In the genomic region with DNA sequence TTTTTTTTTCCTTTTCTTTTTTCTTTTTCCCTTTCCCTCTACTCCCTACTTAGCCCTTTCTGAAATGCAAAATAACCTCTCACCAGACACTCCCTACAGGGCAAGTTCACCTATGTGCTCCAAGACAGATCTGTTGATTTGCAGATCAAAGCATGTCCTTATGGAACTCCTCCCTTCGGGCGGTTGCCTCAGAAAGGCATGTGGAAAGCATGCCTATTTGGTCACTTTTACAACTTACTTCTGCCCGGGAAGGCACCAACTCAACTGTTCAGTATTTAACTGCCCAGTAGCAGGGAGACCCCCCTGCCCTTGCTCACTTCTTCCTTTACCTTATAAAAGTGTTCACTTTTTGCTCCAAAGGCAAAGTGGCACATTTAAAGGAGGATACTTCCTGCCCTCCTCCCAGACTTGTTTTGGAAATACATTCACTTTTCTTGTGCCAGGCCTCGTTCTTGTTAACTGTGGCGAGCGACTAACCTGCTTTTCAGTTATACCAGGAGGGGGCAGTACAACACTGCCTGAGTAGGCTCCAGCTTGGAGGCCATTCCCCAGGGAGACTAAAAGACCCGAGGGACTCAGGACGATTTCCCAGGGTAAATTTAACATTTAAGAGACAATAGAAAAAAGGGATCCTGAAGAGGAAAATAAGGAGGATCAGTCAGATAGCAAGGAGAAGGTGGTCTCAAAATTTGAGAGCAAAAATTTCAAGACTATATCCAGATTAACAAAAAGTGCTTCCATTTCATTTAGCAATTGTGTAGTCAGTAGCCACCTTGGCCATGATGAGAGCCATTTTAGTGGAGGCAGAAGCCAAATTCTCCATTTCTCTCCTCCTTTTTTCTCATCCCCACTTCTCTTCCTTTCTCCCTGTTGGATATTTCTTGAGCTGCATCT, we compare ENCODE assay signal across 8 cellular contexts. TPM values are rescaled to one million over a fixed set of nuclear protein-coding genes. Genes with fewer than 3 reads are reported as not detected.
DNase-seq lines count a peak whose midpoint lies in the region; ATAC-seq and TF ChIP-seq lines count a peak whose summit lies in the region.

No MANE protein-coding gene starts in this region.

- in situ Hi-C loops in SK-MEL-5 (cut with HindIII; ENCODE audit: low pct_unique_long_range_greater_than_20kb, low sequenced_read_pairs): no loop called here

- intact Hi-C loops in left ventricle myocardium inferior (cut with micrococcal nuclease) (loop anchor here (10.0 kb wide), 1 partner anchor 228 kb away; the partner anchor contains the start of gene ITLN2), psoas muscle (cut with DNase I) (loop anchor here in 1 of 2 donors (5.0 to 10.0 kb wide), 2 partner anchors 266 to 368 kb away; partner anchors contain the start of gene KLHDC9)
- intact Hi-C loops in activated T-helper 1 cell treated with anti-CD3 and anti-CD28 coated beads, Interleukin-12 subunit alpha, Interleukin-12 subunit beta, Interleukin-2, Interleukin-4 antibody, amounts not matched to agents 30 ng/mL and 10 ng/mL and 1 ng/mL, durations not matched to agents 14 hours and 24 hours and 36 hours (cut with micrococcal nuclease): loop anchor here (1.0 to 2.0 kb wide), 10 partner anchors 11 to 225 kb away; no protein-coding TSS in a partner anchor

- H3K9me3 ChIP-seq in MG63 (no peaks in the 10 kb centered on the region), left ventricle myocardium inferior (replicated peaks) (no peaks in the 10 kb centered on the region), psoas muscle (no peaks in the 10 kb centered on the region)

- H3K4me1 Mint-ChIP-seq in activated T-helper 1 cell treated with anti-CD3 and anti-CD28 coated beads, Interleukin-12 subunit alpha, Interleukin-12 subunit beta, Interleukin-2, Interleukin-4 antibody, amounts not matched to agents 30 ng/mL and 10 ng/mL and 1 ng/mL, durations not matched to agents 14 hours and 24 hours and 36 hours (ENCODE audit: low read depth): peaks cover 19% of the 10 kb centered on the region

- H3K4me1 ChIP-seq in left ventricle myocardium inferior (peaks cover 6% of the 10 kb centered on the region), psoas muscle (no peaks in the 10 kb centered on the region)

- H3K36me3 Mint-ChIP-seq in activated T-helper 1 cell treated with anti-CD3 and anti-CD28 coated beads, Interleukin-12 subunit alpha, Interleukin-12 subunit beta, Interleukin-2, Interleukin-4 antibody, amounts not matched to agents 30 ng/mL and 10 ng/mL and 1 ng/mL, durations not matched to agents 14 hours and 24 hours and 36 hours (ENCODE audit: low read depth): no peaks in the 10 kb centered on the region

- H3K4me3 ChIP-seq in MG63 (no peak overlapping the region), left ventricle myocardium inferior (no peak overlapping the region), psoas muscle (no peak overlapping the region)

- H3K4me3 Mint-ChIP-seq in activated T-helper 1 cell treated with anti-CD3 and anti-CD28 coated beads, Interleukin-12 subunit alpha, Interleukin-12 subunit beta, Interleukin-2, Interleukin-4 antibody, amounts not matched to agents 30 ng/mL and 10 ng/mL and 1 ng/mL, durations not matched to agents 14 hours and 24 hours and 36 hours: no peak overlapping the region

- peak; percentile 81 for TF ChIP-seq CTCF in left ventricle myocardium inferior (IDR thresholded peaks at IDR 0.05; ENCODE audit: borderline replicate concordance)
- peak; percentile 54 for TF ChIP-seq CTCF in psoas muscle (IDR thresholded peaks at IDR 0.05)

- WGBS in psoas muscle, 3 donors: 9 to 13% (median 12%) methylated on average over 8 of the region's 8 CpGs

- no peaks in the 10 kb centered on the region for H3K36me3 ChIP-seq in MG63
- no peaks in the 10 kb centered on the region for H3K36me3 ChIP-seq in left ventricle myocardium inferior
- no peaks in the 10 kb centered on the region for H3K36me3 ChIP-seq in psoas muscle (ENCODE audit: insufficient read depth in 1 of 2, low read depth in 1 of 2)

- no peak overlapping the region for H3K27ac ChIP-seq in left ventricle myocardium inferior (replicated peaks)
- no peak overlapping the region for H3K27ac ChIP-seq in psoas muscle

- H3K9me3 Mint-ChIP-seq in activated T-helper 1 cell treated with anti-CD3 and anti-CD28 coated beads, Interleukin-12 subunit alpha, Interleukin-12 subunit beta, Interleukin-2, Interleukin-4 antibody, amounts not matched to agents 30 ng/mL and 10 ng/mL and 1 ng/mL, durations not matched to agents 14 hours and 24 hours and 36 hours: no peaks in the 10 kb centered on the region

- H3K27me3 ChIP-seq in MG63: no peaks in the 10 kb centered on the region; the same call in 1 of the 2 replicates
- H3K27me3 ChIP-seq in left ventricle myocardium inferior (ENCODE audit: low read depth): peaks cover 8% of the 10 kb centered on the region
- no peaks in the 10 kb centered on the region for H3K27me3 ChIP-seq in psoas muscle (ENCODE audit: insufficient read depth in 3 of 3, low read length in 2 of 3)

- H3K27ac Mint-ChIP-seq in activated T-helper 1 cell treated with anti-CD3 and anti-CD28 coated beads, Interleukin-12 subunit alpha, Interleukin-12 subunit beta, Interleukin-2, Interleukin-4 antibody, amounts not matched to agents 30 ng/mL and 10 ng/mL and 1 ng/mL, durations not matched to agents 14 hours and 24 hours and 36 hours: no peak overlapping the region

- H3K27me3 Mint-ChIP-seq in activated T-helper 1 cell treated with anti-CD3 and anti-CD28 coated beads, Interleukin-12 subunit alpha, Interleukin-12 subunit beta, Interleukin-2, Interleukin-4 antibody, amounts not matched to agents 30 ng/mL and 10 ng/mL and 1 ng/mL, durations not matched to agents 14 hours and 24 hours and 36 hours (ENCODE audit: insufficient read depth): no peaks in the 10 kb centered on the region

- peak; percentile 70 for DNase-seq in ELR (ENCODE audit: low read depth)
- peak; percentile 80 for DNase-seq in H4 (ENCODE audit: low spot score)
- peak; percentile 37 for DNase-seq in MG63
- DNase-seq in SK-MEL-5 (ENCODE audit: low read depth, low spot score): peak; percentile 92
- peak in 38 of 56 donors; percentile 1 to 63 (median 14) for DNase-seq in amygdala (lab: John Stamatoyannopoulos, UW)
- DNase-seq in left ventricle myocardium inferior: no peak
- no peak for DNase-seq in psoas muscle
- DNase-seq in activated T-helper 1 cell treated with anti-CD3 and anti-CD28 coated beads, Interleukin-12 subunit alpha, Interleukin-12 subunit beta, Interleukin-2, Interleukin-4 antibody, amounts not matched to agents 30 ng/mL and 10 ng/mL and 1 ng/mL, durations not matched to agents 14 hours and 24 hours and 36 hours (ENCODE audit: low spot score): no peak

- ATAC-seq in psoas muscle: no peak

RNA-seq across cellular contexts. Expression of gene SLAMF7, which starts 12.3 kb away (rescaled TPM):
- 1.8 and 2.5 TPM in 2 replicates for total RNA-seq in H4 (2014; rRNA removed; shearing (Covaris generic))
- total RNA-seq in MG63 (2014; rRNA removed; shearing (Covaris generic); ENCODE audit: low replicate concordance): not detected in 2 replicates
- 7.9 TPM in 2 replicates for total RNA-seq in SK-MEL-5 (2014; rRNA removed; shearing (Covaris generic))
- 7.4 and 8.0 TPM in 2 replicates for polyA plus RNA-seq in SK-MEL-5 (2015; cell fraction: cytosol; rRNA removed)
- polyA plus RNA-seq in SK-MEL-5 (2015; cell fraction: nucleus; rRNA removed): 5.5 and 6.7 TPM in 2 replicates
- total RNA-seq in left ventricle myocardium inferior (0.36 TPM), psoas muscle (under 1 TPM; 0.08 to 0.79 (median 0.73) TPM)
- polyA plus RNA-seq in psoas muscle: under 1 TPM in 2 of 3 donors, not detected in 1; 0.06 to 0.07 TPM
- 43.7 and 53.6 TPM in 2 replicates for total RNA-seq in activated T-helper 1 cell treated with anti-CD3 and anti-CD28 coated beads, Interleukin-12 subunit alpha, Interleukin-12 subunit beta, Interleukin-2, Interleukin-4 antibody, amounts not matched to agents 30 ng/mL and 10 ng/mL and 1 ng/mL, durations not matched to agents 14 hours and 24 hours and 36 hours

RNA-seq across cellular contexts. Expression of gene CD48, which starts 15.1 kb away (rescaled TPM):
- total RNA-seq in H4 (2014; rRNA removed; shearing (Covaris generic)): not detected in 2 replicates
- not detected in 2 replicates for total RNA-seq in MG63 (2014; rRNA removed; shearing (Covaris generic); ENCODE audit: low replicate concordance)
- not detected in 2 replicates for total RNA-seq in SK-MEL-5 (2014; rRNA removed; shearing (Covaris generic))
- polyA plus RNA-seq in SK-MEL-5 (2015; cell fraction: cytosol; rRNA removed): not detected in 2 replicates
- not detected in 2 replicates for polyA plus RNA-seq in SK-MEL-5 (2015; cell fraction: nucleus; rRNA removed)
- total RNA-seq in left ventricle myocardium inferior (1.3 TPM), psoas muscle (1 to 10 TPM in 2 of 4 donors, under 1 TPM in 2; 0.76 to 1.7 (median 1.1) TPM)
- polyA plus RNA-seq in psoas muscle: under 1 TPM; 0.35 to 1.00 (median 0.91) TPM
- total RNA-seq in activated T-helper 1 cell treated with anti-CD3 and anti-CD28 coated beads, Interleukin-12 subunit alpha, Interleukin-12 subunit beta, Interleukin-2, Interleukin-4 antibody, amounts not matched to agents 30 ng/mL and 10 ng/mL and 1 ng/mL, durations not matched to agents 14 hours and 24 hours and 36 hours: 219 and 222 TPM in 2 replicates

Comparison
In these comparisons a context has a peak if more than half of its experiments do, and no peak if none do; other contexts are left out.
1. DNase-seq: peak in ELR (single experiment), H4 (single experiment), MG63 (single experiment), SK-MEL-5 (single experiment) and amygdala (38 of 56); none in left ventricle myocardium inferior (single experiment), psoas muscle (0 of 2) and activated T-helper 1 cell treated with anti-CD3 and anti-CD28 coated beads, Interleukin-12 subunit alpha, Interleukin-12 subunit beta, Interleukin-2, Interleukin-4 antibody, amounts not matched to agents 30 ng/mL and 10 ng/mL and 1 ng/mL, durations not matched to agents 14 hours and 24 hours and 36 hours (single experiment).
2. RNA of gene CD48, which starts 15.1 kb away (total RNA-seq): 219 to 222 TPM in activated T-helper 1 cell treated with anti-CD3 and anti-CD28 coated beads, Interleukin-12 subunit alpha, Interleukin-12 subunit beta, Interleukin-2, Interleukin-4 antibody, amounts not matched to agents 30 ng/mL and 10 ng/mL and 1 ng/mL, durations not matched to agents 14 hours and 24 hours and 36 hours; 1.3 TPM in left ventricle myocardium inferior (single experiment), 0.76 to 1.7 TPM in psoas muscle, not detected in H4, not detected in MG63 and not detected in SK-MEL-5; every median in the first group is over 10 times any median in the second.